ENCODE assay signal across 1 cellular context in genomic region chr9:136179101-136179616, GRCh38.
TF ChIP-seq lines count a peak whose summit lies in the region.

No MANE protein-coding gene starts in this region.

TF ChIP-seq in GM23338, 12 proteins besides CTCF, POLR2A, EP300 and RAD21 (continued from another document):
- TF ChIP-seq, protein P1, sequence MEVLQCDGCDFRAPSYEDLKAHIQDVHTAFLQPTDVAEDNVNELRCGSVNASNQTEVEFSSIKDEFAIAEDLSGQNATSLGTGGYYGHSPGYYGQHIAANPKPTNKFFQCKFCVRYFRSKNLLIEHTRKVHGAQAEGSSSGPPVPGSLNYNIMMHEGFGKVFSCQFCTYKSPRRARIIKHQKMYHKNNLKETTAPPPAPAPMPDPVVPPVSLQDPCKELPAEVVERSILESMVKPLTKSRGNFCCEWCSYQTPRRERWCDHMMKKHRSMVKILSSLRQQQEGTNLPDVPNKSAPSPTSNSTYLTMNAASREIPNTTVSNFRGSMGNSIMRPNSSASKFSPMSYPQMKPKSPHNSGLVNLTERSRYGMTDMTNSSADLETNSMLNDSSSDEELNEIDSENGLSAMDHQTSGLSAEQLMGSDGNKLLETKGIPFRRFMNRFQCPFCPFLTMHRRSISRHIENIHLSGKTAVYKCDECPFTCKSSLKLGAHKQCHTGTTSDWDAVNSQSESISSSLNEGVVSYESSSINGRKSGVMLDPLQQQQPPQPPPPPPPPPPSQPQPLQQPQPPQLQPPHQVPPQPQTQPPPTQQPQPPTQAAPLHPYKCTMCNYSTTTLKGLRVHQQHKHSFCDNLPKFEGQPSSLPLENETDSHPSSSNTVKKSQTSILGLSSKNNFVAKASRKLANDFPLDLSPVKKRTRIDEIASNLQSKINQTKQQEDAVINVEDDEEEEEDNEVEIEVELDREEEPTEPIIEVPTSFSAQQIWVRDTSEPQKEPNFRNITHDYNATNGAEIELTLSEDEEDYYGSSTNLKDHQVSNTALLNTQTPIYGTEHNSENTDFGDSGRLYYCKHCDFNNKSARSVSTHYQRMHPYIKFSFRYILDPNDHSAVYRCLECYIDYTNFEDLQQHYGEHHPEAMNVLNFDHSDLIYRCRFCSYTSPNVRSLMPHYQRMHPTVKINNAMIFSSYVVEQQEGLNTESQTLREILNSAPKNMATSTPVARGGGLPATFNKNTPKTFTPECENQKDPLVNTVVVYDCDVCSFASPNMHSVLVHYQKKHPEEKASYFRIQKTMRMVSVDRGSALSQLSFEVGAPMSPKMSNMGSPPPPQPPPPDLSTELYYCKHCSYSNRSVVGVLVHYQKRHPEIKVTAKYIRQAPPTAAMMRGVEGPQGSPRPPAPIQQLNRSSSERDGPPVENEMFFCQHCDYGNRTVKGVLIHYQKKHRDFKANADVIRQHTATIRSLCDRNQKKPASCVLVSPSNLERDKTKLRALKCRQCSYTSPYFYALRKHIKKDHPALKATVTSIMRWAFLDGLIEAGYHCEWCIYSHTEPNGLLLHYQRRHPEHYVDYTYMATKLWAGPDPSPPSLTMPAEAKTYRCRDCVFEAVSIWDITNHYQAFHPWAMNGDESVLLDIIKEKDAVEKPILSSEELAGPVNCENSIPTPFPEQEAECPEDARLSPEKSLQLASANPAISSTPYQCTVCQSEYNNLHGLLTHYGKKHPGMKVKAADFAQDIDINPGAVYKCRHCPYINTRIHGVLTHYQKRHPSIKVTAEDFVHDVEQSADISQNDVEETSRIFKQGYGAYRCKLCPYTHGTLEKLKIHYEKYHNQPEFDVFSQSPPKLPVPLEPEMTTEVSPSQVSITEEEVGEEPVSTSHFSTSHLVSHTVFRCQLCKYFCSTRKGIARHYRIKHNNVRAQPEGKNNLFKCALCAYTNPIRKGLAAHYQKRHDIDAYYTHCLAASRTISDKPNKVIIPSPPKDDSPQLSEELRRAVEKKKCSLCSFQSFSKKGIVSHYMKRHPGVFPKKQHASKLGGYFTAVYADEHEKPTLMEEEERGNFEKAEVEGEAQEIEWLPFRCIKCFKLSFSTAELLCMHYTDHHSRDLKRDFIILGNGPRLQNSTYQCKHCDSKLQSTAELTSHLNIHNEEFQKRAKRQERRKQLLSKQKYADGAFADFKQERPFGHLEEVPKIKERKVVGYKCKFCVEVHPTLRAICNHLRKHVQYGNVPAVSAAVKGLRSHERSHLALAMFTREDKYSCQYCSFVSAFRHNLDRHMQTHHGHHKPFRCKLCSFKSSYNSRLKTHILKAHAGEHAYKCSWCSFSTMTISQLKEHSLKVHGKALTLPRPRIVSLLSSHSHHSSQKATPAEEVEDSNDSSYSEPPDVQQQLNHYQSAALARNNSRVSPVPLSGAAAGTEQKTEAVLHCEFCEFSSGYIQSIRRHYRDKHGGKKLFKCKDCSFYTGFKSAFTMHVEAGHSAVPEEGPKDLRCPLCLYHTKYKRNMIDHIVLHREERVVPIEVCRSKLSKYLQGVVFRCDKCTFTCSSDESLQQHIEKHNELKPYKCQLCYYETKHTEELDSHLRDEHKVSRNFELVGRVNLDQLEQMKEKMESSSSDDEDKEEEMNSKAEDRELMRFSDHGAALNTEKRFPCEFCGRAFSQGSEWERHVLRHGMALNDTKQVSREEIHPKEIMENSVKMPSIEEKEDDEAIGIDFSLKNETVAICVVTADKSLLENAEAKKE (CRISPR knock-in tag; IDR thresholded peaks at IDR 0.05), result no peak
